1 cellular context compared by ENCODE assay signal in the genomic region with DNA sequence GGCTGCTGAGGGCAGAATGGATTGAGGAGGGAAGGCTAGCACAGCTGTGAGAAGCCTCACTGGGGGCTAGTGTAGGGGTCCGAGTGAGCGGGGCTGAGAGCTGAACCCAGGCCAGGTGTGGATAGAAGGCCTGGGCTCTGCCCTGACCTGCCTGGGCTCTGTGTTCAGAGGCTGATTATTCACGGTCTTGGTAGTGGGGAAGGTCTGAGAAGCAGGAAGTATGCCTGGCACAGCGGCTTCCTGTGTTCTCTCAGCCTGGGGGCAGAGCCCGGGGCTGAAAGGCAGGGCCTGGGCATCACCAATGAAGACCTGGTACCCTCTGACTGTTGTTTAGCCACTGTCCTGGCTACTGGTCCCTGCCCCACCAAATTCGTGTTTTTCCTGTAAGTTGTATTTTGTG.
TF ChIP-seq lines count a peak whose summit lies in the region.

No MANE protein-coding gene starts in this region.

TF ChIP-seq in H1, 55 proteins besides CTCF, POLR2A, EP300 and RAD21 (continued from another document):
- TF ChIP-seq SP4 (IDR thresholded peaks at IDR 0.05; ENCODE audit: low read length) (no peak), CBX8 (IDR thresholded peaks at IDR 0.05; ENCODE audit: borderline replicate concordance, low read depth, low read length) (no peak), GTF2F1 (IDR thresholded peaks at IDR 0.05; ENCODE audit: borderline replicate concordance, low read depth, low read length) (no peak), BCL11A (IDR thresholded peaks at IDR 0.05; ENCODE audit: low read depth in 2 of 2, low read length in 2 of 2) (no peak), MAFK (IDR thresholded peaks at IDR 0.05; ENCODE audit: low read depth, low read length) (no peak), SIN3A (conservative IDR thresholded peaks at IDR 0.05 in 1 of 2, IDR thresholded peaks at IDR 0.05 in 1 of 2; ENCODE audit: low read depth in 1 of 2, low read length in 2 of 2) (no peak), CTBP2 (IDR thresholded peaks at IDR 0.05; ENCODE audit: borderline replicate concordance, insufficient read depth, insufficient read length, low read length) (no peak), KDM1A (IDR thresholded peaks at IDR 0.05; ENCODE audit: borderline replicate concordance, low read length) (no peak), EGR1 (IDR thresholded peaks at IDR 0.05; ENCODE audit: borderline replicate concordance, low read depth, low read length) (no peak), HDAC2 (IDR thresholded peaks at IDR 0.05; ENCODE audit: borderline replicate concordance in 1 of 2, low read depth in 2 of 2, low read length in 2 of 2) (no peak), YY1 (IDR thresholded peaks at IDR 0.05; ENCODE audit: low read depth, low read length) (no peak)
- TF ChIP-seq, protein P1, sequence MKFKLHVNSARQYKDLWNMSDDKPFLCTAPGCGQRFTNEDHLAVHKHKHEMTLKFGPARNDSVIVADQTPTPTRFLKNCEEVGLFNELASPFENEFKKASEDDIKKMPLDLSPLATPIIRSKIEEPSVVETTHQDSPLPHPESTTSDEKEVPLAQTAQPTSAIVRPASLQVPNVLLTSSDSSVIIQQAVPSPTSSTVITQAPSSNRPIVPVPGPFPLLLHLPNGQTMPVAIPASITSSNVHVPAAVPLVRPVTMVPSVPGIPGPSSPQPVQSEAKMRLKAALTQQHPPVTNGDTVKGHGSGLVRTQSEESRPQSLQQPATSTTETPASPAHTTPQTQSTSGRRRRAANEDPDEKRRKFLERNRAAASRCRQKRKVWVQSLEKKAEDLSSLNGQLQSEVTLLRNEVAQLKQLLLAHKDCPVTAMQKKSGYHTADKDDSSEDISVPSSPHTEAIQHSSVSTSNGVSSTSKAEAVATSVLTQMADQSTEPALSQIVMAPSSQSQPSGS (IDR thresholded peaks at IDR 0.05; ENCODE audit: low read length), result no peak
- TF ChIP-seq, protein P2, sequence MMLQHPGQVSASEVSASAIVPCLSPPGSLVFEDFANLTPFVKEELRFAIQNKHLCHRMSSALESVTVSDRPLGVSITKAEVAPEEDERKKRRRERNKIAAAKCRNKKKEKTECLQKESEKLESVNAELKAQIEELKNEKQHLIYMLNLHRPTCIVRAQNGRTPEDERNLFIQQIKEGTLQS (IDR thresholded peaks at IDR 0.05; ENCODE audit: insufficient read depth, low read depth, low read length), result no peak
- TF ChIP-seq, protein P3, sequence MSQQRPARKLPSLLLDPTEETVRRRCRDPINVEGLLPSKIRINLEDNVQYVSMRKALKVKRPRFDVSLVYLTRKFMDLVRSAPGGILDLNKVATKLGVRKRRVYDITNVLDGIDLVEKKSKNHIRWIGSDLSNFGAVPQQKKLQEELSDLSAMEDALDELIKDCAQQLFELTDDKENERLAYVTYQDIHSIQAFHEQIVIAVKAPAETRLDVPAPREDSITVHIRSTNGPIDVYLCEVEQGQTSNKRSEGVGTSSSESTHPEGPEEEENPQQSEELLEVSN (IDR thresholded peaks at IDR 0.05), result no peak
